2 cellular contexts compared by ENCODE assay signal in the genomic region with DNA sequence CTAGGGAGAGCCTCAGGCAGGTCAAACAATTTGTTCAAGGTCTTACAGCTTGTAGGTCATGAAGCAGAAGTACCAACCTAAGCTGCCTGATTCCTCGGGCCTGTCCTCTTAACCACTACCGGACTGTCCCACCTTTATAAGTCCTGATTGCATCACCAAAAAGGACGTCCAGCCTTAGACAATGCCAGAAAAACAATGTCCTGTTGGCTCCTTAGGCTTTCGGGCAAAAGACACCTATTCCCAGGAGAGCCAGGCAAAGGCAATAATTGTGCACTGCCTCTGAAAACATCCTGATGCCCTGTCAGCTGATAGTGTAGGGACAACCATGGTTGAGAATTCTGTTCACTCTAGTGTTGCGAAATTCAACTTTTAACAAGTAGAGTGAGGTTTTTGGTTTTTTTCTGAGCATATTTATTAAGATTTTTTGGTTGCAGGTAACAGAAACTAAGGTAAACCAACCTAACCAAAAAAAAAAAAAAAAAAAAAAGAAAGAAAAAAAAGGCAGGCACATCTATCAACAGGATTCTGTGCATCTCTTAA.
TF ChIP-seq lines count a peak whose summit lies in the region.

No MANE protein-coding gene starts in this region.

TF ChIP-seq in HepG2, 621 proteins besides CTCF, POLR2A, EP300 and RAD21:
- 0 out of 2 replicates have a peak, but pooled peaks have one; percentile 16 for TF ChIP-seq CEBPG (CRISPR knock-in tag; IDR thresholded peaks at IDR 0.05)
- TF ChIP-seq CEBPB (IDR thresholded peaks at IDR 0.05; ENCODE audit: borderline replicate concordance, low read depth, low read length): peak; percentile 51
- TF ChIP-seq ZNF782 (CRISPR knock-in tag; IDR thresholded peaks at IDR 0.05; ENCODE audit: borderline replicate concordance): no peak

TF ChIP-seq in K562, 482 proteins besides CTCF, POLR2A, EP300 and RAD21:
- TF ChIP-seq ZNF140 (CRISPR knock-in tag; IDR thresholded peaks at IDR 0.05) (no peak), RFX1 (IDR thresholded peaks at IDR 0.05) (no peak), CEBPG (CRISPR knock-in tag; IDR thresholded peaks at IDR 0.05) (peak; percentile 43), CEBPG (tag; conservative IDR thresholded peaks at IDR 0.05 in 1 of 2, IDR thresholded peaks at IDR 0.05 in 1 of 2) (peak in 1 of 2 experiments; percentile 62; a peak in 2 of 4 replicates), CSDE1 (IDR thresholded peaks at IDR 0.05) (no peak), CEBPB (tag; IDR thresholded peaks at IDR 0.05) (peak; percentile 64)
- TF ChIP-seq, protein P1, sequence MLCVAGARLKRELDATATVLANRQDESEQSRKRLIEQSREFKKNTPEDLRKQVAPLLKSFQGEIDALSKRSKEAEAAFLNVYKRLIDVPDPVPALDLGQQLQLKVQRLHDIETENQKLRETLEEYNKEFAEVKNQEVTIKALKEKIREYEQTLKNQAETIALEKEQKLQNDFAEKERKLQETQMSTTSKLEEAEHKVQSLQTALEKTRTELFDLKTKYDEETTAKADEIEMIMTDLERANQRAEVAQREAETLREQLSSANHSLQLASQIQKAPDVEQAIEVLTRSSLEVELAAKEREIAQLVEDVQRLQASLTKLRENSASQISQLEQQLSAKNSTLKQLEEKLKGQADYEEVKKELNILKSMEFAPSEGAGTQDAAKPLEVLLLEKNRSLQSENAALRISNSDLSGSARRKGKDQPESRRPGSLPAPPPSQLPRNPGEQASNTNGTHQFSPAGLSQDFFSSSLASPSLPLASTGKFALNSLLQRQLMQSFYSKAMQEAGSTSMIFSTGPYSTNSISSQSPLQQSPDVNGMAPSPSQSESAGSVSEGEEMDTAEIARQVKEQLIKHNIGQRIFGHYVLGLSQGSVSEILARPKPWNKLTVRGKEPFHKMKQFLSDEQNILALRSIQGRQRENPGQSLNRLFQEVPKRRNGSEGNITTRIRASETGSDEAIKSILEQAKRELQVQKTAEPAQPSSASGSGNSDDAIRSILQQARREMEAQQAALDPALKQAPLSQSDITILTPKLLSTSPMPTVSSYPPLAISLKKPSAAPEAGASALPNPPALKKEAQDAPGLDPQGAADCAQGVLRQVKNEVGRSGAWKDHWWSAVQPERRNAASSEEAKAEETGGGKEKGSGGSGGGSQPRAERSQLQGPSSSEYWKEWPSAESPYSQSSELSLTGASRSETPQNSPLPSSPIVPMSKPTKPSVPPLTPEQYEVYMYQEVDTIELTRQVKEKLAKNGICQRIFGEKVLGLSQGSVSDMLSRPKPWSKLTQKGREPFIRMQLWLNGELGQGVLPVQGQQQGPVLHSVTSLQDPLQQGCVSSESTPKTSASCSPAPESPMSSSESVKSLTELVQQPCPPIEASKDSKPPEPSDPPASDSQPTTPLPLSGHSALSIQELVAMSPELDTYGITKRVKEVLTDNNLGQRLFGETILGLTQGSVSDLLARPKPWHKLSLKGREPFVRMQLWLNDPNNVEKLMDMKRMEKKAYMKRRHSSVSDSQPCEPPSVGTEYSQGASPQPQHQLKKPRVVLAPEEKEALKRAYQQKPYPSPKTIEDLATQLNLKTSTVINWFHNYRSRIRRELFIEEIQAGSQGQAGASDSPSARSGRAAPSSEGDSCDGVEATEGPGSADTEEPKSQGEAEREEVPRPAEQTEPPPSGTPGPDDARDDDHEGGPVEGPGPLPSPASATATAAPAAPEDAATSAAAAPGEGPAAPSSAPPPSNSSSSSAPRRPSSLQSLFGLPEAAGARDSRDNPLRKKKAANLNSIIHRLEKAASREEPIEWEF (CRISPR knock-in tag; IDR thresholded peaks at IDR 0.05): no peak
- TF ChIP-seq, protein P2, sequence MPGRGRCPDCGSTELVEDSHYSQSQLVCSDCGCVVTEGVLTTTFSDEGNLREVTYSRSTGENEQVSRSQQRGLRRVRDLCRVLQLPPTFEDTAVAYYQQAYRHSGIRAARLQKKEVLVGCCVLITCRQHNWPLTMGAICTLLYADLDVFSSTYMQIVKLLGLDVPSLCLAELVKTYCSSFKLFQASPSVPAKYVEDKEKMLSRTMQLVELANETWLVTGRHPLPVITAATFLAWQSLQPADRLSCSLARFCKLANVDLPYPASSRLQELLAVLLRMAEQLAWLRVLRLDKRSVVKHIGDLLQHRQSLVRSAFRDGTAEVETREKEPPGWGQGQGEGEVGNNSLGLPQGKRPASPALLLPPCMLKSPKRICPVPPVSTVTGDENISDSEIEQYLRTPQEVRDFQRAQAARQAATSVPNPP (IDR thresholded peaks at IDR 0.05; ENCODE audit: borderline replicate concordance, insufficient read depth, insufficient read length): no peak
- TF ChIP-seq, protein P3, sequence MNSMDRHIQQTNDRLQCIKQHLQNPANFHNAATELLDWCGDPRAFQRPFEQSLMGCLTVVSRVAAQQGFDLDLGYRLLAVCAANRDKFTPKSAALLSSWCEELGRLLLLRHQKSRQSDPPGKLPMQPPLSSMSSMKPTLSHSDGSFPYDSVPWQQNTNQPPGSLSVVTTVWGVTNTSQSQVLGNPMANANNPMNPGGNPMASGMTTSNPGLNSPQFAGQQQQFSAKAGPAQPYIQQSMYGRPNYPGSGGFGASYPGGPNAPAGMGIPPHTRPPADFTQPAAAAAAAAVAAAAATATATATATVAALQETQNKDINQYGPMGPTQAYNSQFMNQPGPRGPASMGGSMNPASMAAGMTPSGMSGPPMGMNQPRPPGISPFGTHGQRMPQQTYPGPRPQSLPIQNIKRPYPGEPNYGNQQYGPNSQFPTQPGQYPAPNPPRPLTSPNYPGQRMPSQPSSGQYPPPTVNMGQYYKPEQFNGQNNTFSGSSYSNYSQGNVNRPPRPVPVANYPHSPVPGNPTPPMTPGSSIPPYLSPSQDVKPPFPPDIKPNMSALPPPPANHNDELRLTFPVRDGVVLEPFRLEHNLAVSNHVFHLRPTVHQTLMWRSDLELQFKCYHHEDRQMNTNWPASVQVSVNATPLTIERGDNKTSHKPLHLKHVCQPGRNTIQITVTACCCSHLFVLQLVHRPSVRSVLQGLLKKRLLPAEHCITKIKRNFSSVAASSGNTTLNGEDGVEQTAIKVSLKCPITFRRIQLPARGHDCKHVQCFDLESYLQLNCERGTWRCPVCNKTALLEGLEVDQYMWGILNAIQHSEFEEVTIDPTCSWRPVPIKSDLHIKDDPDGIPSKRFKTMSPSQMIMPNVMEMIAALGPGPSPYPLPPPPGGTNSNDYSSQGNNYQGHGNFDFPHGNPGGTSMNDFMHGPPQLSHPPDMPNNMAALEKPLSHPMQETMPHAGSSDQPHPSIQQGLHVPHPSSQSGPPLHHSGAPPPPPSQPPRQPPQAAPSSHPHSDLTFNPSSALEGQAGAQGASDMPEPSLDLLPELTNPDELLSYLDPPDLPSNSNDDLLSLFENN (IDR thresholded peaks at IDR 0.05; ENCODE audit: low read depth in 2 of 2, low read length in 2 of 2): no peak
- TF ChIP-seq, protein P4, sequence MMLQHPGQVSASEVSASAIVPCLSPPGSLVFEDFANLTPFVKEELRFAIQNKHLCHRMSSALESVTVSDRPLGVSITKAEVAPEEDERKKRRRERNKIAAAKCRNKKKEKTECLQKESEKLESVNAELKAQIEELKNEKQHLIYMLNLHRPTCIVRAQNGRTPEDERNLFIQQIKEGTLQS (IDR thresholded peaks at IDR 0.05): peak; percentile 56
- TF ChIP-seq, protein P4 (CRISPR knock-in tag; conservative IDR thresholded peaks at IDR 0.05): no peak
TF ChIP-seq in K562: peak in this region for 3.
